27 cellular contexts compared by ENCODE assay signal in genomic region chr11:40030867-40031266, GRCh38.
"Had no signal": no experiment of that assay in that cellular context is flagged by ENCODE, and none has a peak within 500 bp of the region (broad histone marks: within the 10 kb centered on the region; RNA-seq: fewer than 3 reads in every experiment).

No MANE protein-coding gene starts in this region.

- ATAC-seq: body of pancreas; left cardiac atrium; lower lobe of right lung; right lobe of liver; stimulated activated effector memory CD8-positive, alpha-beta T cell treated with anti-CD3 and anti-CD28 coated beads, Interleukin-12 subunit alpha, Interleukin-12 subunit beta, amount 100 ng/mL, for 72 hours had no signal

- H3K27me3 ChIP-seq: body of pancreas, dorsolateral prefrontal cortex, right lobe of liver, stomach, testis, upper lobe of left lung had no signal

- H3K36me3 Mint-ChIP-seq: activated CD4-positive, alpha-beta memory T cell treated with anti-CD3 and anti-CD28 coated beads for 36 hours; activated naive CD8-positive, alpha-beta T cell treated with anti-CD3 and anti-CD28 coated beads, Interleukin-2, amount 10 ng/mL, durations not matched to agents 7 days and 5 days; stimulated activated effector memory CD8-positive, alpha-beta T cell treated with anti-CD3 and anti-CD28 coated beads, Interleukin-12 subunit alpha, Interleukin-12 subunit beta, amount 100 ng/mL, for 72 hours had no signal

- H3K4me1 ChIP-seq: body of pancreas, lower lobe of right lung, right lobe of liver, testis, upper lobe of left lung had no signal

- H3K36me3 ChIP-seq: lower lobe of right lung, right lobe of liver, stomach, upper lobe of left lung had no signal

- H3K27me3 Mint-ChIP-seq: activated B cell treated with CpG ODN at 0.5 μM for 24 hours; activated CD4-positive, alpha-beta memory T cell treated with anti-CD3 and anti-CD28 coated beads for 36 hours; activated naive CD8-positive, alpha-beta T cell treated with anti-CD3 and anti-CD28 coated beads, Interleukin-2, amount 10 ng/mL, durations not matched to agents 7 days and 5 days had no signal

- DNase-seq: activated B cell treated with CpG ODN at 0.5 μM for 24 hours; activated CD4-positive, alpha-beta memory T cell treated with anti-CD3 and anti-CD28 coated beads for 36 hours; activated CD4-positive, alpha-beta T cell treated with anti-CD3 and anti-CD28 coated beads for 4 hours; activated naive CD4-positive, alpha-beta T cell; activated naive CD8-positive, alpha-beta T cell treated with anti-CD3 and anti-CD28 coated beads, Interleukin-2, amount 10 ng/mL, durations not matched to agents 7 days and 5 days; activated T-cell treated with anti-CD3 and anti-CD28 coated beads for 4 hours; amygdala; body of pancreas; caudate nucleus; dorsolateral prefrontal cortex; erythroblast; foreskin melanocyte; glutamatergic neuron; hypothalamus; left cardiac atrium; lower lobe of right lung; right lobe of liver; small intestine; stimulated activated CD4-positive, alpha-beta T cell treated with anti-CD3 and anti-CD28 coated beads, Interleukin-4, amount 100 ng/mL, for 24 hours; stomach; testis; upper lobe of left lung had no signal

- FAIRE-seq: islet of Langerhans, TTC549 had no signal

- H3K4me3 ChIP-seq: body of pancreas, dorsolateral prefrontal cortex, lower lobe of right lung, right lobe of liver, stomach, testis, upper lobe of left lung had no signal

- H3K27ac Mint-ChIP-seq: activated B cell treated with CpG ODN at 0.5 μM for 24 hours; activated CD4-positive, alpha-beta memory T cell treated with anti-CD3 and anti-CD28 coated beads for 36 hours; activated naive CD8-positive, alpha-beta T cell treated with anti-CD3 and anti-CD28 coated beads, Interleukin-2, amount 10 ng/mL, durations not matched to agents 7 days and 5 days; stimulated activated effector memory CD8-positive, alpha-beta T cell treated with anti-CD3 and anti-CD28 coated beads, Interleukin-12 subunit alpha, Interleukin-12 subunit beta, amount 100 ng/mL, for 72 hours; T-helper 2 cell treated with Interferon-gamma antibody and Interleukin-4, amounts not matched to agents 5 μg/mL and 100 μg/mL, for 36 hours had no signal

- H3K4me3 Mint-ChIP-seq: activated B cell treated with CpG ODN at 0.5 μM for 24 hours; activated CD4-positive, alpha-beta memory T cell treated with anti-CD3 and anti-CD28 coated beads for 36 hours; activated naive CD8-positive, alpha-beta T cell treated with anti-CD3 and anti-CD28 coated beads, Interleukin-2, amount 10 ng/mL, durations not matched to agents 7 days and 5 days; neural crest cell; stimulated activated effector memory CD8-positive, alpha-beta T cell treated with anti-CD3 and anti-CD28 coated beads, Interleukin-12 subunit alpha, Interleukin-12 subunit beta, amount 100 ng/mL, for 72 hours; T-helper 2 cell treated with Interferon-gamma antibody and Interleukin-4, amounts not matched to agents 5 μg/mL and 100 μg/mL, for 36 hours had no signal

- H3K9me3 ChIP-seq: body of pancreas, lower lobe of right lung, right lobe of liver, stomach, testis had no signal

- H3K4me1 Mint-ChIP-seq: activated B cell treated with CpG ODN at 0.5 μM for 24 hours; activated naive CD8-positive, alpha-beta T cell treated with anti-CD3 and anti-CD28 coated beads, Interleukin-2, amount 10 ng/mL, durations not matched to agents 7 days and 5 days; neural crest cell; stimulated activated effector memory CD8-positive, alpha-beta T cell treated with anti-CD3 and anti-CD28 coated beads, Interleukin-12 subunit alpha, Interleukin-12 subunit beta, amount 100 ng/mL, for 72 hours had no signal

- H3K27ac ChIP-seq: body of pancreas, dorsolateral prefrontal cortex, lower lobe of right lung, right lobe of liver, stomach, testis, upper lobe of left lung had no signal
